ENCODE assay signal across 13 cellular contexts in genomic region chr9:23322392-23322791, GRCh38.
DNase-seq lines count a peak whose midpoint lies in the region; ATAC-seq and TF ChIP-seq lines count a peak whose summit lies in the region.
"Had no signal": no experiment of that assay in that cellular context is flagged by ENCODE, and none has a peak within 500 bp of the region (broad histone marks: within the 10 kb centered on the region; RNA-seq: fewer than 3 reads in every experiment).

No MANE protein-coding gene starts in this region.

- H4K20me1 ChIP-seq in DND-41 (ENCODE audit: insufficient read depth, low read length) = no peaks in the 10 kb centered on the region

- DNase-seq in DND-41 (no peak), LNCaP clone FGC (ENCODE audit: low read depth) (peak; percentile 0), amniotic epithelial cell (ENCODE audit: low read depth) (peak; percentile 6), left kidney (ENCODE audit: low read depth, low spot score) (peak; percentile 2), KBM-7 (no peak)
- DNase-seq: activated CD8-positive, alpha-beta memory T cell treated with anti-CD3 and anti-CD28 coated beads, Interleukin-2, amount 50 U/mL, for 48 hours; amygdala; effector memory CD8-positive, alpha-beta T cell; NCI-H2107; Right ventricle myocardium superior had no signal

- no peaks in the 10 kb centered on the region for H3K79me2 ChIP-seq in DND-41 (ENCODE audit: insufficient read depth, low read length)

- H3K4me2 ChIP-seq in DND-41 (ENCODE audit: insufficient read depth, low read length) = no peak overlapping the region

- ATAC-seq in DND-41 (ENCODE audit: insufficient read depth, low read depth) (no peak), GM21423 (IDR thresholded peaks at IDR 0.05; ENCODE audit: unreplicated experiment) (no peak), HG03039 (IDR thresholded peaks at IDR 0.05; ENCODE audit: unreplicated experiment) (no peak), HG03342 (IDR thresholded peaks at IDR 0.05; ENCODE audit: unreplicated experiment) (no peak)
- ATAC-seq: effector memory CD8-positive, alpha-beta T cell had no signal

- H3K4me3 ChIP-seq in DND-41 (ENCODE audit: low read depth in 1 of 2, low read length in 2 of 2) = no peak overlapping the region
- H3K4me3 ChIP-seq in LNCaP clone FGC (ENCODE audit: low read depth, low read length) = no peak overlapping the region

- no peaks in the 10 kb centered on the region for H3K27me3 ChIP-seq in DND-41 (ENCODE audit: insufficient read depth, low read length, poor library complexity)

- TF ChIP-seq CTCF in DND-41 (IDR thresholded peaks at IDR 0.05; ENCODE audit: borderline replicate concordance, extremely low read depth, low read length, poor library complexity, severe bottlenecking) = peak; percentile 7
- TF ChIP-seq CTCF in LNCaP clone FGC (IDR thresholded peaks at IDR 0.05; ENCODE audit: control insufficient read depth, extremely low read depth, insufficient read depth) = peak; percentile 61

- H3K27ac ChIP-seq in DND-41 (ENCODE audit: low read length) = no peak overlapping the region

- no peak overlapping the region for H2AFZ ChIP-seq in DND-41 (ENCODE audit: low read depth, low read length)

- no peaks in the 10 kb centered on the region for H3K36me3 ChIP-seq in DND-41 (ENCODE audit: insufficient read depth, low read length)

- in situ Hi-C loops in KBM-7 (cut with MboI; ENCODE audit: low pct_unique_long_range_greater_than_20kb, low sequenced_read_pairs) = no loop called here

- no peaks in the 10 kb centered on the region for H3K4me1 ChIP-seq in DND-41 (ENCODE audit: insufficient read depth, low read length)

- no peaks in the 10 kb centered on the region for H3K9me3 ChIP-seq in DND-41 (ENCODE audit: insufficient read depth, low read length, severe bottlenecking)

- H3K9ac ChIP-seq in DND-41 (ENCODE audit: low read depth, low read length) = no peak overlapping the region

Comparison
In these comparisons a context has a peak if more than half of its experiments do, and no peak if none do; other contexts are left out.
1. DNase-seq: peak in LNCaP clone FGC (single experiment), amniotic epithelial cell (single experiment) and left kidney (single experiment); none in DND-41 (single experiment) and KBM-7 (single experiment).